Comparison of ENCODE assay signal across 11 cellular contexts in genomic region chr10:77505431-77506334, GRCh38.
DNase-seq lines count a peak whose midpoint lies in the region; ATAC-seq and TF ChIP-seq lines count a peak whose summit lies in the region.
"Had no signal": no experiment of that assay in that cellular context is flagged by ENCODE, and none has a peak within 500 bp of the region (broad histone marks: within the 10 kb centered on the region; RNA-seq: fewer than 3 reads in every experiment).

No MANE protein-coding gene starts in this region.

- H3K9me3 ChIP-seq in PC-9 (ENCODE audit: insufficient read depth, low read depth) (no peaks in the 10 kb centered on the region), sigmoid colon (no peaks in the 10 kb centered on the region), Peyer's patch (no peaks in the 10 kb centered on the region)

- H3K27ac Mint-ChIP-seq in natural killer cell treated with Interleukin-12 subunit alpha and Interleukin-12 subunit beta and Interleukin-15 and Interleukin-18, amount 100 ng/mL, for 72 hours, result no peak overlapping the region

- CTCF ChIA-PET in PC-9 (lab: Charles Lee), result interaction anchor here (1.5 to 2.6 kb wide), 2 partner anchors 114 to 135 kb away, joined by 4 to 8 read pairs; no protein-coding TSS in a partner anchor

- H2AFZ ChIP-seq in PC-9, result no peak overlapping the region; the same call in 1 of the 2 replicates

- ATAC-seq in natural killer cell treated with Interleukin-12 subunit alpha and Interleukin-12 subunit beta and Interleukin-15 and Interleukin-18, amount 100 ng/mL, for 72 hours, result no peak
- ATAC-seq: activated T-cell treated with anti-CD3 and anti-CD28 coated beads, Interleukin-2, amount 50 U/mL, for 4 hours had no signal

- BruUV-seq in PC-9 (replicated peaks; lab: Mats Ljungman, UMichigan), result no TSS peak

- H3K4me1 Mint-ChIP-seq in natural killer cell treated with Interleukin-12 subunit alpha and Interleukin-12 subunit beta and Interleukin-15 and Interleukin-18, amount 100 ng/mL, for 72 hours (ENCODE audit: low read depth in 2 of 2), result no peaks in the 10 kb centered on the region

- in situ Hi-C loops in KBM-7 (cut with MboI; ENCODE audit: low pct_unique_long_range_greater_than_20kb, low sequenced_read_pairs), result no loop called here

- H3K4me1 ChIP-seq in PC-9 (replicated peaks; ENCODE audit: insufficient read depth) (peaks cover 62% of the 10 kb centered on the region), sigmoid colon (peaks cover 0 to 66% (median 60%) of the 10 kb centered on the region in 4 donors), Peyer's patch (no peaks in the 10 kb centered on the region)

- DNase-seq in EH (ENCODE audit: low read depth) (peak; percentile 98), PC-9 (peak in 1 of 2 experiments; percentile 92), epithelial cell of proximal tubule (ENCODE audit: low read depth) (peak; percentile 85), sigmoid colon (no peak), iPS-NIHi11 (ENCODE audit: low spot score) (no peak), KBM-7 (no peak), Peyer's patch (no peak)
- no peak for DNase-seq in natural killer cell treated with Interleukin-12 subunit alpha and Interleukin-12 subunit beta and Interleukin-15 and Interleukin-18, amount 100 ng/mL, for 72 hours (ENCODE audit: low spot score)
- DNase-seq: activated T-cell treated with anti-CD3 and anti-CD28 coated beads, Interleukin-2, amount 50 U/mL, for 4 hours; erythroblast; NCI-H2029 had no signal

- H3K4me3 Mint-ChIP-seq in natural killer cell treated with Interleukin-12 subunit alpha and Interleukin-12 subunit beta and Interleukin-15 and Interleukin-18, amount 100 ng/mL, for 72 hours, result no peak overlapping the region
- H3K4me3 Mint-ChIP-seq: activated T-cell treated with anti-CD3 and anti-CD28 coated beads, Interleukin-2, amount 50 U/mL, for 4 hours had no signal

- peak overlapping the region; percentile 60 for H3K4me2 ChIP-seq in PC-9

- POLR2A ChIA-PET in PC-9 (lab: Charles Lee; ENCODE audit: unreplicated experiment), result interaction anchor here (0.6 to 0.9 kb wide), 4 partner anchors 106 to 789 kb away, joined by 3 to 24 read pairs (median 6); no protein-coding TSS in a partner anchor

- TF ChIP-seq CTCF in PC-9 (conservative IDR thresholded peaks at IDR 0.05) (no peak), epithelial cell of proximal tubule (conservative IDR thresholded peaks at IDR 0.05; ENCODE audit: low read depth, low read length) (no peak), sigmoid colon (IDR thresholded peaks at IDR 0.05) (no peak), Peyer's patch (IDR thresholded peaks at IDR 0.05) (no peak)

- no peaks in the 10 kb centered on the region for H4K20me1 ChIP-seq in PC-9 (ENCODE audit: insufficient read depth)

- H3K9me2 ChIP-seq in PC-9 (ENCODE audit: insufficient read depth), result no peaks in the 10 kb centered on the region

- intact Hi-C loops in PC-9 (cut with micrococcal nuclease; ENCODE audit: unreplicated experiment), result loop anchor here (2.0 to 5.0 kb wide), 5 partner anchors 25 to 137 kb away; no protein-coding TSS in a partner anchor
- intact Hi-C loops in sigmoid colon (cut with DNase I), result no loop called here

- H3K4me3 ChIP-seq in PC-9, result no peak overlapping the region
- H3K4me3 ChIP-seq in epithelial cell of proximal tubule (ENCODE audit: low read depth, low read length), result no peak overlapping the region
- H3K4me3 ChIP-seq in sigmoid colon, result no peak overlapping the region
- no peak overlapping the region for H3K4me3 ChIP-seq in Peyer's patch

- no peak for TF ChIP-seq EP300 in sigmoid colon (IDR thresholded peaks at IDR 0.05)

- H3F3A ChIP-seq in PC-9 (ENCODE audit: insufficient read depth, low read depth), result peaks cover 34% of the 10 kb centered on the region

- H3K27me3 ChIP-seq in PC-9 (ENCODE audit: insufficient read depth, low read depth) (no peaks in the 10 kb centered on the region), sigmoid colon (no peaks in the 10 kb centered on the region), Peyer's patch (no peaks in the 10 kb centered on the region)

- H3K36me3 Mint-ChIP-seq in natural killer cell treated with Interleukin-12 subunit alpha and Interleukin-12 subunit beta and Interleukin-15 and Interleukin-18, amount 100 ng/mL, for 72 hours, result no peaks in the 10 kb centered on the region

- H3K9me3 Mint-ChIP-seq in natural killer cell treated with Interleukin-12 subunit alpha and Interleukin-12 subunit beta and Interleukin-15 and Interleukin-18, amount 100 ng/mL, for 72 hours, result no peaks in the 10 kb centered on the region
- H3K9me3 Mint-ChIP-seq: activated T-cell treated with anti-CD3 and anti-CD28 coated beads, Interleukin-2, amount 50 U/mL, for 4 hours had no signal

- 67 to 68% methylated on average over 2 of the region's 2 CpGs for WGBS in sigmoid colon, 2 donors

- peak overlapping the region; percentile 98 for H3K27ac ChIP-seq in PC-9
- H3K27ac ChIP-seq in sigmoid colon, result peak overlapping the region in 3 of 4 donors; percentile 5 to 35 (median 22)
- H3K27ac ChIP-seq in Peyer's patch, result no peak overlapping the region

- no peaks in the 10 kb centered on the region; the same call in 1 of the 2 replicates for H3K79me2 ChIP-seq in PC-9 (ENCODE audit: low read depth)

- no peaks in the 10 kb centered on the region for H3K36me3 ChIP-seq in PC-9 (ENCODE audit: low read depth)
- no peaks in the 10 kb centered on the region for H3K36me3 ChIP-seq in sigmoid colon
- no peaks in the 10 kb centered on the region for H3K36me3 ChIP-seq in Peyer's patch

- TF ChIP-seq POLR2A in sigmoid colon (IDR thresholded peaks at IDR 0.05), result no peak
- no peak for TF ChIP-seq POLR2A in Peyer's patch (IDR thresholded peaks at IDR 0.05)

- peaks cover 27 to 40% of the 10 kb centered on the region in 2 donors for H3K27me3 Mint-ChIP-seq in natural killer cell treated with Interleukin-12 subunit alpha and Interleukin-12 subunit beta and Interleukin-15 and Interleukin-18, amount 100 ng/mL, for 72 hours

Comparison
In these comparisons a context has a peak if more than half of its experiments do, and no peak if none do; other contexts are left out.
1. DNase-seq: peak in EH (single experiment) and epithelial cell of proximal tubule (single experiment); none in sigmoid colon (single experiment), natural killer cell treated with Interleukin-12 subunit alpha and Interleukin-12 subunit beta and Interleukin-15 and Interleukin-18, amount 100 ng/mL, for 72 hours (single experiment), iPS-NIHi11 (single experiment), KBM-7 (single experiment) and Peyer's patch (0 of 3).
2. H3K27ac ChIP-seq: peak in PC-9 (single experiment) and sigmoid colon (3 of 4); none in Peyer's patch (0 of 4).